Comparison of ENCODE assay signal across 8 cellular contexts in the genomic region with DNA sequence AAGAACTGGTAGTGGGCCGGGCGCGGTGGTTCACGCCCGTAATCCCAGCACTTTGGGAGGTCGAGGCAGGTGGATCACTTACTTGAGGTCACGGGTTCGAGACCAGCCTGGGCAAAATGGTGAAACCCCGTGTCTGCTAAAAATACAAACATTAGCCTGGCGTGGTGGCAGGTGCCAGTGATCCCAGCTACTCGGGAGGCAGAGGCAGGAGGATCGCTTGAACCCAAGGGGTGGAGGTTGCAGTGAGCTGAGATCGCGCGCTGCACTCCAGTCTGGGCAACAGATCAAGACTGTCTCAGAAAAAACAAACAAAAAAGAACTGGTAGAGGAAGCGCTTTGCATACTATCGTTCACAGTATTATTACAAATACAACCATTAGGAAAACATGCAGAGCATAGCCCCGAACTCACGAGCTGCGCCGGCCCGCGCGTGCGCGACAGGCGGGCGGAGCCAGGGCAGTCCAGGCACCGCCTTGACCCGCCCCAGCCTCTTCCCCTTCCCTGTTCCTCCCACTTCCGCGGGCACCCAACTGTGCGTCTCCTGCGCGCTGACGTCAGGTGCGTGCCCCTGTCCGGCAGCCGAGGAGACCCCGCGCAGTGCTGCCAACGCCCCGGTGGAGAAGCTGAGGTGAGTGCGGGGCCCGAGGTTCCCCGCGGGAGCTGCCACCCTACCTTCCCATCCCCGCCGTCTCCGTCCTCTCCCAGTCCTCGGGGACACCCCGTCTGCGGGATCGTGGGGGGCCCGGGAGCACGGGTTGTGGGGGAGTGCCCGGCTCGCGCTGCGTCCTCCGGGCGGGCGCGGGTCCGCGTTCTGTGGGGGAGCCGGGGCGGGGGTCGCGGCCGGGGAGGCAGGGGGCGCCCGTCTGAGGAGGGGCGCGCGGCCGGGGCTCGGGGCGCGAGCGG. TPM values are rescaled to one million over a fixed set of nuclear protein-coding genes. Genes with fewer than 3 reads are reported as not detected.
A peak's percentile ranks its signal among the peaks of the same experiment; 100 is the strongest.
DNase-seq lines count a peak whose midpoint lies in the region; ATAC-seq, FAIRE-seq and TF ChIP-seq lines count a peak whose summit lies in the region.

A gene (plus strand): TSS at position 595 of the 903 bp plus-strand sequence. CDS start 25,770 bp downstream, outside the sequence.

- intact Hi-C loops in kidney (cut with DNase I): no loop called here

- H3K4me1 ChIP-seq in kidney (ENCODE audit: control insufficient read depth in 1 of 2, insufficient read depth in 1 of 2, low read depth in 1 of 2, low read length in 2 of 2): peaks cover 14 to 20% of the 10 kb centered on the region in 2 donors

- H3K27ac ChIP-seq in kidney (ENCODE audit: low read depth in 2 of 2, low read length in 2 of 2): peak within 1 kb of the TSS; percentile 98

- TF ChIP-seq CTCF in AG10803 (conservative IDR thresholded peaks at IDR 0.05; ENCODE audit: low read length): no peak
- TF ChIP-seq CTCF in kidney (IDR thresholded peaks at IDR 0.05; ENCODE audit: borderline replicate concordance, extremely low read depth, insufficient read depth): no peak

- H3K9me3 ChIP-seq in kidney (ENCODE audit: control insufficient read depth in 1 of 2, low read length in 2 of 2): no peaks in the 10 kb centered on the region

- no peak for FAIRE-seq in kidney (lab: Jason Lieb, UNC)

- H3K4me3 ChIP-seq in AG10803 (ENCODE audit: low read length) (peak within 1 kb of the TSS; percentile 76), kidney (ENCODE audit: low read length in 2 of 2) (peak within 1 kb of the TSS; percentile 68 to 98)

- H3K9ac ChIP-seq in kidney (ENCODE audit: low read length in 2 of 2): peak within 1 kb of the TSS; percentile 80 to 95

- DNase-seq in AG10803 (ENCODE audit: low read depth): peak; percentile 95
- peak; percentile 90 for DNase-seq in NCI-H460 (ENCODE audit: extremely low read depth, low read depth)
- peak; percentile 98 for DNase-seq in activated CD4-positive, CD25-positive, alpha-beta regulatory T cell treated with anti-CD3 and anti-CD28 coated beads, Interleukin-2, amount 50 U/mL, for 72 hours
- DNase-seq in cerebellar cortex (ENCODE audit: low spot score): peak; percentile 95
- DNase-seq in kidney: peak; percentile 99
- peak; percentile 95 to 98 for DNase-seq in stimulated activated CD4-positive, alpha-beta T cell treated with anti-CD3 and anti-CD28 coated beads, Interleukin-15, amount 100 ng/mL, for 1 hour (ENCODE audit: low read depth in 1 of 2, low spot score in 1 of 2)

- ATAC-seq in GM19043 (IDR thresholded peaks at IDR 0.05; ENCODE audit: low read depth, unreplicated experiment) (peak; percentile 79), HG03354 (IDR thresholded peaks at IDR 0.05; ENCODE audit: poor library complexity, severe bottlenecking, unreplicated experiment) (peak; percentile 89)

- H3K36me3 ChIP-seq in kidney (ENCODE audit: control insufficient read depth in 1 of 2, insufficient read depth in 2 of 2, low read length in 2 of 2): no peaks in the 10 kb centered on the region

RNA-seq across cellular contexts. Expression of the gene that starts here (rescaled TPM):
- 174 and 178 TPM in 2 replicates for total RNA-seq in NCI-H460 (2014; rRNA removed; shearing (Covaris generic))
- polyA plus RNA-seq in NCI-H460 (2014; cell fraction: nucleus; rRNA removed): 65.9 and 67.8 TPM in 2 replicates
- total RNA-seq in kidney: 248 TPM
- polyA plus RNA-seq in kidney (ENCODE audit: insufficient read depth, low read depth, low replicate concordance): 207 TPM

Comparison
In these comparisons a context has a peak if more than half of its experiments do, and no peak if none do; other contexts are left out.
1. Peak in every context shown above with its lines: DNase-seq, ATAC-seq, H3K4me3 ChIP-seq and H3K27ac ChIP-seq.